Comparison of ENCODE assay signal across 19 cellular contexts in genomic region chr3:28682126-28682525, GRCh38.
"Had no signal": no experiment of that assay in that cellular context is flagged by ENCODE, and none has a peak within 500 bp of the region (broad histone marks: within the 10 kb centered on the region; RNA-seq: fewer than 3 reads in every experiment).

No MANE protein-coding gene starts in this region.

- H3K9me3 ChIP-seq: MG63 had no signal

- H3K36me3 ChIP-seq: MG63 had no signal

- DNase-seq: IMR-90, Karpas-422, KG1, MG63, NCI-H1092, NCI-H1105 treated with DMSO at 0.1 percent for 48 hours, NCI-H1436, NCI-H187, NCI-H2029, NCI-H2081 treated with DMSO at 0.1 percent for 48 hours, NCI-H2171 treated with DMSO at 0.1 percent for 48 hours, NCI-H345, NCI-H446 treated with DMSO at 0.1 percent for 48 hours, NCI-H510A treated with DMSO at 0.1 percent for 48 hours, NCI-H526, NCI-H82, Right ventricle myocardium superior, RPMI8226 had no signal

- H3K4me3 ChIP-seq: MG63 had no signal

- ATAC-seq: HepG2 had no signal

- H3K27me3 ChIP-seq: MG63 had no signal
